Comparison of ENCODE assay signal across 2 cellular contexts in genomic region chr11:44727114-44727372, GRCh38.
TF ChIP-seq lines count a peak whose summit lies in the region.

No MANE protein-coding gene starts in this region.

TF ChIP-seq in IMR-90, 13 proteins besides CTCF, POLR2A, EP300 and RAD21:
- TF ChIP-seq CEBPB (IDR thresholded peaks at IDR 0.05; ENCODE audit: low read depth, low read length) (no peak), FOS (IDR thresholded peaks at IDR 0.05; ENCODE audit: low read depth, low read length) (no peak), RFX5 (IDR thresholded peaks at IDR 0.05; ENCODE audit: low read depth, low read length) (no peak), CHD1 (IDR thresholded peaks at IDR 0.05; ENCODE audit: low read depth, low read length) (no peak), MXI1 (IDR thresholded peaks at IDR 0.05; ENCODE audit: borderline replicate concordance, low read depth, low read length) (no peak), MAFK (IDR thresholded peaks at IDR 0.05; ENCODE audit: low read depth, low read length) (no peak), NFE2L2 (IDR thresholded peaks at IDR 0.05; ENCODE audit: low read depth, low read length) (no peak)

TF ChIP-seq in endothelial cell of umbilical vein, 7 proteins besides CTCF, POLR2A, EP300 and RAD21:
- TF ChIP-seq POLR2AphosphoS5 (IDR thresholded peaks at IDR 0.05; ENCODE audit: insufficient read depth, low read depth, low read length), result no peak
